ENCODE assay signal across 1 cellular context in the genomic region with DNA sequence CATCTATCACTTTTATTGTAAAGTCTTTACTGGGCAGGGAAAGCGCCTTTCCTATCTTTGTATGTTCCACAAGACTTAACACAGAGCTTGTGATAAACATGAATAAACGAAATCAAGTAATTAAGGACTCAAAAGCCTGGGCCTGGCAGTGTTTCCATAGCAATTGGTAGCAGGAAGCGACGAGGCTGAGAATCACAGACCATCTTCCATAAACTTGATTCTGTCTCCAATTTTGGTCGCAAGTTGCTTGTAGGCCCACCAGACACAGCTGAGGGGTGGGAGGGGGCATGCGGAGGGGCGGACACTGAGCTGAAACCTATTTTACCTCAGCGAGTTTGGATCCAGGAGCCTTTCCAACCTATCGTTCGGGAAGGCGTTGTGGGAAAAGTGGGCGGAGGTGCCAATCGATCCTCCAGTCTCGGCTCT.
TF ChIP-seq lines count a peak whose summit lies in the region.

No MANE protein-coding gene starts in this region.

TF ChIP-seq in HCT116, 20 proteins besides CTCF, POLR2A, EP300 and RAD21:
- no peak for TF ChIP-seq YY1 (IDR thresholded peaks at IDR 0.05; ENCODE audit: extremely low read depth, insufficient replicate concordance, low read depth, low read length)
- TF ChIP-seq SIN3A (IDR thresholded peaks at IDR 0.05; ENCODE audit: low read depth), result peak; percentile 17; the same call in 1 of the 2 replicates
